1 cellular context compared by ENCODE assay signal in genomic region chr18:45589559-45590041, GRCh38.
TF ChIP-seq lines count a peak whose summit lies in the region.

No MANE protein-coding gene starts in this region.

TF ChIP-seq in H1, 55 proteins besides CTCF, POLR2A, EP300 and RAD21 (continued from another document):
- TF ChIP-seq TCF12 (IDR thresholded peaks at IDR 0.05; ENCODE audit: low read depth, low read length) (no peak), CHD2 (IDR thresholded peaks at IDR 0.05; ENCODE audit: low read length) (no peak), TAF7 (optimal IDR thresholded peaks at IDR 0.05; ENCODE audit: borderline replicate concordance, low read depth, low read length) (no peak), BCL11A (IDR thresholded peaks at IDR 0.05; ENCODE audit: low read depth in 2 of 2, low read length in 2 of 2) (no peak), SP1 (IDR thresholded peaks at IDR 0.05; ENCODE audit: low read depth, low read length) (no peak), MAFK (IDR thresholded peaks at IDR 0.05; ENCODE audit: low read depth, low read length) (no peak), GABPA (IDR thresholded peaks at IDR 0.05; ENCODE audit: borderline replicate concordance, insufficient read depth, low read length) (no peak), CREB1 (IDR thresholded peaks at IDR 0.05) (no peak), KDM1A (IDR thresholded peaks at IDR 0.05; ENCODE audit: borderline replicate concordance, low read length) (no peak), HDAC6 (IDR thresholded peaks at IDR 0.05; ENCODE audit: low read depth, low read length) (no peak)
- TF ChIP-seq, protein P1, sequence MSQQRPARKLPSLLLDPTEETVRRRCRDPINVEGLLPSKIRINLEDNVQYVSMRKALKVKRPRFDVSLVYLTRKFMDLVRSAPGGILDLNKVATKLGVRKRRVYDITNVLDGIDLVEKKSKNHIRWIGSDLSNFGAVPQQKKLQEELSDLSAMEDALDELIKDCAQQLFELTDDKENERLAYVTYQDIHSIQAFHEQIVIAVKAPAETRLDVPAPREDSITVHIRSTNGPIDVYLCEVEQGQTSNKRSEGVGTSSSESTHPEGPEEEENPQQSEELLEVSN (IDR thresholded peaks at IDR 0.05), result no peak
